In the genomic region with DNA sequence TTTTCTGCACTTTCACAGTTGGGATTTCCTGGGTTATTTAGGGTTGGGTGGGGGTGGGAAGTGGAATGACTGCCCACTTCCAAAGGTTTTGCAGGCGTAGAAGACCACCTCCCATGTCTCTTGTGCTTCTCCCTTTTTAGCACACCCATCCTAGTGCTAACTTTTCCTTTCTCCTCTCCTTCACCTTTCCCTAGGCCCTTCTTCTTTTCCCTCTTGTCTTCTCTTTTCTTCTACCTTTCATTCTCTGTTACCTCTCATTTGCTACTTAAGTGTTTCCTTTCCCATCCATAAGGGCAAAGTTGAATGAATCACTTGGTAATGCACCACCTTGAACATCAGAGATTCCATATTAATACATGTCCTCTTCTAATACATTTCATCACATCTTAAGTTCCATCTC, we compare ENCODE assay signal across 3 cellular contexts.
"Had no signal": no experiment of that assay in that cellular context is flagged by ENCODE, and none has a peak within 500 bp of the region (broad histone marks: within the 10 kb centered on the region; RNA-seq: fewer than 3 reads in every experiment).

No MANE protein-coding gene starts in this region.

- H3K4me3 ChIP-seq: GM12878 had no signal

- DNase-seq: GDM1, GF-D8 had no signal
